1 cellular context compared by ENCODE assay signal in the genomic region with DNA sequence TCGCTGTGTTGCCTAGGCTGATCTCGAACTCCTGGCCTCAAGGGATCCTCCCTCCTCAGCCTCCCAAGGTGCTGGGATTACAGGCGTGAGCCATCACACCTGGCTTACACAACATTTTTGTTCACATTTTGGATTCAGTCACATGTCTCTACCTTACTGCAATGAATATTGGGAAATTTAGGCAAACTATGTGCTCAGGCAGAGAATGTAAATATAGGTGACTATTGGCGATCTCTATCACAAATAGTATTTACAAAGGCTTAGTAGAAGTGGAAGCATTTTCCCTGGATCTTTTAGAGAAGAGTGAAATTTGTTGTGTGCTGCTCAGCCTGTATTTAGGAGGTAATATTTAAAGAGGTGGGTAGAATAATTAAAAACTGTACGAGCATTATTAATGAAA.
TF ChIP-seq lines count a peak whose summit lies in the region.

No MANE protein-coding gene starts in this region.

TF ChIP-seq in HepG2, 621 proteins besides CTCF, POLR2A, EP300 and RAD21 (continued from another document and continues in another):
- no peak for TF ChIP-seq JUND (CRISPR knock-in tag; IDR thresholded peaks at IDR 0.05)
- TF ChIP-seq, protein P1, sequence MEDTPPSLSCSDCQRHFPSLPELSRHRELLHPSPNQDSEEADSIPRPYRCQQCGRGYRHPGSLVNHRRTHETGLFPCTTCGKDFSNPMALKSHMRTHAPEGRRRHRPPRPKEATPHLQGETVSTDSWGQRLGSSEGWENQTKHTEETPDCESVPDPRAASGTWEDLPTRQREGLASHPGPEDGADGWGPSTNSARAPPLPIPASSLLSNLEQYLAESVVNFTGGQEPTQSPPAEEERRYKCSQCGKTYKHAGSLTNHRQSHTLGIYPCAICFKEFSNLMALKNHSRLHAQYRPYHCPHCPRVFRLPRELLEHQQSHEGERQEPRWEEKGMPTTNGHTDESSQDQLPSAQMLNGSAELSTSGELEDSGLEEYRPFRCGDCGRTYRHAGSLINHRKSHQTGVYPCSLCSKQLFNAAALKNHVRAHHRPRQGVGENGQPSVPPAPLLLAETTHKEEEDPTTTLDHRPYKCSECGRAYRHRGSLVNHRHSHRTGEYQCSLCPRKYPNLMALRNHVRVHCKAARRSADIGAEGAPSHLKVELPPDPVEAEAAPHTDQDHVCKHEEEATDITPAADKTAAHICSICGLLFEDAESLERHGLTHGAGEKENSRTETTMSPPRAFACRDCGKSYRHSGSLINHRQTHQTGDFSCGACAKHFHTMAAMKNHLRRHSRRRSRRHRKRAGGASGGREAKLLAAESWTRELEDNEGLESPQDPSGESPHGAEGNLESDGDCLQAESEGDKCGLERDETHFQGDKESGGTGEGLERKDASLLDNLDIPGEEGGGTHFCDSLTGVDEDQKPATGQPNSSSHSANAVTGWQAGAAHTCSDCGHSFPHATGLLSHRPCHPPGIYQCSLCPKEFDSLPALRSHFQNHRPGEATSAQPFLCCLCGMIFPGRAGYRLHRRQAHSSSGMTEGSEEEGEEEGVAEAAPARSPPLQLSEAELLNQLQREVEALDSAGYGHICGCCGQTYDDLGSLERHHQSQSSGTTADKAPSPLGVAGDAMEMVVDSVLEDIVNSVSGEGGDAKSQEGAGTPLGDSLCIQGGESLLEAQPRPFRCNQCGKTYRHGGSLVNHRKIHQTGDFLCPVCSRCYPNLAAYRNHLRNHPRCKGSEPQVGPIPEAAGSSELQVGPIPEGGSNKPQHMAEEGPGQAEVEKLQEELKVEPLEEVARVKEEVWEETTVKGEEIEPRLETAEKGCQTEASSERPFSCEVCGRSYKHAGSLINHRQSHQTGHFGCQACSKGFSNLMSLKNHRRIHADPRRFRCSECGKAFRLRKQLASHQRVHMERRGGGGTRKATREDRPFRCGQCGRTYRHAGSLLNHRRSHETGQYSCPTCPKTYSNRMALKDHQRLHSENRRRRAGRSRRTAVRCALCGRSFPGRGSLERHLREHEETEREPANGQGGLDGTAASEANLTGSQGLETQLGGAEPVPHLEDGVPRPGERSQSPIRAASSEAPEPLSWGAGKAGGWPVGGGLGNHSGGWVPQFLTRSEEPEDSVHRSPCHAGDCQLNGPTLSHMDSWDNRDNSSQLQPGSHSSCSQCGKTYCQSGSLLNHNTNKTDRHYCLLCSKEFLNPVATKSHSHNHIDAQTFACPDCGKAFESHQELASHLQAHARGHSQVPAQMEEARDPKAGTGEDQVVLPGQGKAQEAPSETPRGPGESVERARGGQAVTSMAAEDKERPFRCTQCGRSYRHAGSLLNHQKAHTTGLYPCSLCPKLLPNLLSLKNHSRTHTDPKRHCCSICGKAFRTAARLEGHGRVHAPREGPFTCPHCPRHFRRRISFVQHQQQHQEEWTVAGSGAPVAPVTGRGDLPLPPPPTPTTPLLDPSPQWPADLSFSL (CRISPR knock-in tag; IDR thresholded peaks at IDR 0.05): no peak
- no peak for TF ChIP-seq HNF4A (CRISPR knock-in tag; IDR thresholded peaks at IDR 0.05)
- TF ChIP-seq ZNF12 (CRISPR knock-in tag; IDR thresholded peaks at IDR 0.05): no peak
- TF ChIP-seq RARG (CRISPR knock-in tag; IDR thresholded peaks at IDR 0.05; ENCODE audit: low read depth): no peak
- no peak for TF ChIP-seq MEIS1 (CRISPR knock-in tag; IDR thresholded peaks at IDR 0.05; ENCODE audit: borderline replicate concordance)
- TF ChIP-seq ZNF619 (CRISPR knock-in tag; IDR thresholded peaks at IDR 0.05): no peak
- TF ChIP-seq HOXA7 (CRISPR knock-in tag; IDR thresholded peaks at IDR 0.05): no peak
- no peak for TF ChIP-seq ISX (CRISPR knock-in tag; conservative IDR thresholded peaks at IDR 0.05)
- TF ChIP-seq ZNF614 (CRISPR knock-in tag; IDR thresholded peaks at IDR 0.05; ENCODE audit: borderline replicate concordance): no peak
- TF ChIP-seq ZNF674 (CRISPR knock-in tag; IDR thresholded peaks at IDR 0.05; ENCODE audit: low read depth): no peak
- TF ChIP-seq HES4 (CRISPR knock-in tag; IDR thresholded peaks at IDR 0.05; ENCODE audit: borderline replicate concordance): no peak
- TF ChIP-seq, protein P2, sequence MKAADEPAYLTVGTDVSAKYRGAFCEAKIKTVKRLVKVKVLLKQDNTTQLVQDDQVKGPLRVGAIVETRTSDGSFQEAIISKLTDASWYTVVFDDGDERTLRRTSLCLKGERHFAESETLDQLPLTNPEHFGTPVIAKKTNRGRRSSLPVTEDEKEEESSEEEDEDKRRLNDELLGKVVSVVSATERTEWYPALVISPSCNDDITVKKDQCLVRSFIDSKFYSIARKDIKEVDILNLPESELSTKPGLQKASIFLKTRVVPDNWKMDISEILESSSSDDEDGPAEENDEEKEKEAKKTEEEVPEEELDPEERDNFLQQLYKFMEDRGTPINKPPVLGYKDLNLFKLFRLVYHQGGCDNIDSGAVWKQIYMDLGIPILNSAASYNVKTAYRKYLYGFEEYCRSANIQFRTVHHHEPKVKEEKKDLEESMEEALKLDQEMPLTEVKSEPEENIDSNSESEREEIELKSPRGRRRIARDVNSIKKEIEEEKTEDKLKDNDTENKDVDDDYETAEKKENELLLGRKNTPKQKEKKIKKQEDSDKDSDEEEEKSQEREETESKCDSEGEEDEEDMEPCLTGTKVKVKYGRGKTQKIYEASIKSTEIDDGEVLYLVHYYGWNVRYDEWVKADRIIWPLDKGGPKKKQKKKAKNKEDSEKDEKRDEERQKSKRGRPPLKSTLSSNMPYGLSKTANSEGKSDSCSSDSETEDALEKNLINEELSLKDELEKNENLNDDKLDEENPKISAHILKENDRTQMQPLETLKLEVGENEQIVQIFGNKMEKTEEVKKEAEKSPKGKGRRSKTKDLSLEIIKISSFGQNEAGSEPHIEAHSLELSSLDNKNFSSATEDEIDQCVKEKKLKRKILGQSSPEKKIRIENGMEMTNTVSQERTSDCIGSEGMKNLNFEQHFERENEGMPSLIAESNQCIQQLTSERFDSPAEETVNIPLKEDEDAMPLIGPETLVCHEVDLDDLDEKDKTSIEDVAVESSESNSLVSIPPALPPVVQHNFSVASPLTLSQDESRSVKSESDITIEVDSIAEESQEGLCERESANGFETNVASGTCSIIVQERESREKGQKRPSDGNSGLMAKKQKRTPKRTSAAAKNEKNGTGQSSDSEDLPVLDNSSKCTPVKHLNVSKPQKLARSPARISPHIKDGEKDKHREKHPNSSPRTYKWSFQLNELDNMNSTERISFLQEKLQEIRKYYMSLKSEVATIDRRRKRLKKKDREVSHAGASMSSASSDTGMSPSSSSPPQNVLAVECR (CRISPR knock-in tag; IDR thresholded peaks at IDR 0.05; ENCODE audit: borderline replicate concordance): no peak
- 0 out of 2 replicates have a peak, but pooled peaks have one; percentile 26 for TF ChIP-seq FOXJ3 (CRISPR knock-in tag; IDR thresholded peaks at IDR 0.05; ENCODE audit: borderline replicate concordance)
- TF ChIP-seq HOXD1 (CRISPR knock-in tag; IDR thresholded peaks at IDR 0.05): no peak
- peak; percentile 66 for TF ChIP-seq PITX1 (CRISPR knock-in tag; IDR thresholded peaks at IDR 0.05)
- no peak for TF ChIP-seq PPARG (CRISPR knock-in tag; conservative IDR thresholded peaks at IDR 0.05)
- TF ChIP-seq, protein P3, sequence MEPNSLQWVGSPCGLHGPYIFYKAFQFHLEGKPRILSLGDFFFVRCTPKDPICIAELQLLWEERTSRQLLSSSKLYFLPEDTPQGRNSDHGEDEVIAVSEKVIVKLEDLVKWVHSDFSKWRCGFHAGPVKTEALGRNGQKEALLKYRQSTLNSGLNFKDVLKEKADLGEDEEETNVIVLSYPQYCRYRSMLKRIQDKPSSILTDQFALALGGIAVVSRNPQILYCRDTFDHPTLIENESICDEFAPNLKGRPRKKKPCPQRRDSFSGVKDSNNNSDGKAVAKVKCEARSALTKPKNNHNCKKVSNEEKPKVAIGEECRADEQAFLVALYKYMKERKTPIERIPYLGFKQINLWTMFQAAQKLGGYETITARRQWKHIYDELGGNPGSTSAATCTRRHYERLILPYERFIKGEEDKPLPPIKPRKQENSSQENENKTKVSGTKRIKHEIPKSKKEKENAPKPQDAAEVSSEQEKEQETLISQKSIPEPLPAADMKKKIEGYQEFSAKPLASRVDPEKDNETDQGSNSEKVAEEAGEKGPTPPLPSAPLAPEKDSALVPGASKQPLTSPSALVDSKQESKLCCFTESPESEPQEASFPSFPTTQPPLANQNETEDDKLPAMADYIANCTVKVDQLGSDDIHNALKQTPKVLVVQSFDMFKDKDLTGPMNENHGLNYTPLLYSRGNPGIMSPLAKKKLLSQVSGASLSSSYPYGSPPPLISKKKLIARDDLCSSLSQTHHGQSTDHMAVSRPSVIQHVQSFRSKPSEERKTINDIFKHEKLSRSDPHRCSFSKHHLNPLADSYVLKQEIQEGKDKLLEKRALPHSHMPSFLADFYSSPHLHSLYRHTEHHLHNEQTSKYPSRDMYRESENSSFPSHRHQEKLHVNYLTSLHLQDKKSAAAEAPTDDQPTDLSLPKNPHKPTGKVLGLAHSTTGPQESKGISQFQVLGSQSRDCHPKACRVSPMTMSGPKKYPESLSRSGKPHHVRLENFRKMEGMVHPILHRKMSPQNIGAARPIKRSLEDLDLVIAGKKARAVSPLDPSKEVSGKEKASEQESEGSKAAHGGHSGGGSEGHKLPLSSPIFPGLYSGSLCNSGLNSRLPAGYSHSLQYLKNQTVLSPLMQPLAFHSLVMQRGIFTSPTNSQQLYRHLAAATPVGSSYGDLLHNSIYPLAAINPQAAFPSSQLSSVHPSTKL (CRISPR knock-in tag; IDR thresholded peaks at IDR 0.05): 0 out of 2 replicates have a peak, but pooled peaks have one; percentile 18
- peak; percentile 69 for TF ChIP-seq FOXA3 (CRISPR knock-in tag; IDR thresholded peaks at IDR 0.05)
- no peak for TF ChIP-seq GABPA (IDR thresholded peaks at IDR 0.05; ENCODE audit: low read depth, low read length)
- no peak for TF ChIP-seq GABPA (CRISPR knock-in tag; IDR thresholded peaks at IDR 0.05; ENCODE audit: low read depth)
- TF ChIP-seq BCL6 (CRISPR knock-in tag; IDR thresholded peaks at IDR 0.05): no peak
- no peak for TF ChIP-seq ZNF83 (CRISPR knock-in tag; IDR thresholded peaks at IDR 0.05; ENCODE audit: borderline replicate concordance)
- TF ChIP-seq NR2F6 (IDR thresholded peaks at IDR 0.05): peak; percentile 27; the same call in 1 of the 2 replicates
- TF ChIP-seq NR2F6 (CRISPR knock-in tag; IDR thresholded peaks at IDR 0.05): no peak
- TF ChIP-seq, protein P4, sequence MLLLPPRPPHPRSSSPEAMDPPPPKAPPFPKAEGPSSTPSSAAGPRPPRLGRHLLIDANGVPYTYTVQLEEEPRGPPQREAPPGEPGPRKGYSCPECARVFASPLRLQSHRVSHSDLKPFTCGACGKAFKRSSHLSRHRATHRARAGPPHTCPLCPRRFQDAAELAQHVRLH (CRISPR knock-in tag; IDR thresholded peaks at IDR 0.05; ENCODE audit: borderline replicate concordance, low read depth): no peak
- TF ChIP-seq, protein P5, sequence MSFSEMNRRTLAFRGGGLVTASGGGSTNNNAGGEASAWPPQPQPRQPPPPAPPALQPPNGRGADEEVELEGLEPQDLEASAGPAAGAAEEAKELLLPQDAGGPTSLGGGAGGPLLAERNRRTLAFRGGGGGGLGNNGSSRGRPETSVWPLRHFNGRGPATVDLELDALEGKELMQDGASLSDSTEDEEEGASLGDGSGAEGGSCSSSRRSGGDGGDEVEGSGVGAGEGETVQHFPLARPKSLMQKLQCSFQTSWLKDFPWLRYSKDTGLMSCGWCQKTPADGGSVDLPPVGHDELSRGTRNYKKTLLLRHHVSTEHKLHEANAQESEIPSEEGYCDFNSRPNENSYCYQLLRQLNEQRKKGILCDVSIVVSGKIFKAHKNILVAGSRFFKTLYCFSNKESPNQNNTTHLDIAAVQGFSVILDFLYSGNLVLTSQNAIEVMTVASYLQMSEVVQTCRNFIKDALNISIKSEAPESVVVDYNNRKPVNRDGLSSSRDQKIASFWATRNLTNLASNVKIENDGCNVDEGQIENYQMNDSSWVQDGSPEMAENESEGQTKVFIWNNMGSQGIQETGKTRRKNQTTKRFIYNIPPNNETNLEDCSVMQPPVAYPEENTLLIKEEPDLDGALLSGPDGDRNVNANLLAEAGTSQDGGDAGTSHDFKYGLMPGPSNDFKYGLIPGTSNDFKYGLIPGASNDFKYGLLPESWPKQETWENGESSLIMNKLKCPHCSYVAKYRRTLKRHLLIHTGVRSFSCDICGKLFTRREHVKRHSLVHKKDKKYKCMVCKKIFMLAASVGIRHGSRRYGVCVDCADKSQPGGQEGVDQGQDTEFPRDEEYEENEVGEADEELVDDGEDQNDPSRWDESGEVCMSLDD (CRISPR knock-in tag; IDR thresholded peaks at IDR 0.05; ENCODE audit: borderline replicate concordance): no peak
- TF ChIP-seq, protein P6, sequence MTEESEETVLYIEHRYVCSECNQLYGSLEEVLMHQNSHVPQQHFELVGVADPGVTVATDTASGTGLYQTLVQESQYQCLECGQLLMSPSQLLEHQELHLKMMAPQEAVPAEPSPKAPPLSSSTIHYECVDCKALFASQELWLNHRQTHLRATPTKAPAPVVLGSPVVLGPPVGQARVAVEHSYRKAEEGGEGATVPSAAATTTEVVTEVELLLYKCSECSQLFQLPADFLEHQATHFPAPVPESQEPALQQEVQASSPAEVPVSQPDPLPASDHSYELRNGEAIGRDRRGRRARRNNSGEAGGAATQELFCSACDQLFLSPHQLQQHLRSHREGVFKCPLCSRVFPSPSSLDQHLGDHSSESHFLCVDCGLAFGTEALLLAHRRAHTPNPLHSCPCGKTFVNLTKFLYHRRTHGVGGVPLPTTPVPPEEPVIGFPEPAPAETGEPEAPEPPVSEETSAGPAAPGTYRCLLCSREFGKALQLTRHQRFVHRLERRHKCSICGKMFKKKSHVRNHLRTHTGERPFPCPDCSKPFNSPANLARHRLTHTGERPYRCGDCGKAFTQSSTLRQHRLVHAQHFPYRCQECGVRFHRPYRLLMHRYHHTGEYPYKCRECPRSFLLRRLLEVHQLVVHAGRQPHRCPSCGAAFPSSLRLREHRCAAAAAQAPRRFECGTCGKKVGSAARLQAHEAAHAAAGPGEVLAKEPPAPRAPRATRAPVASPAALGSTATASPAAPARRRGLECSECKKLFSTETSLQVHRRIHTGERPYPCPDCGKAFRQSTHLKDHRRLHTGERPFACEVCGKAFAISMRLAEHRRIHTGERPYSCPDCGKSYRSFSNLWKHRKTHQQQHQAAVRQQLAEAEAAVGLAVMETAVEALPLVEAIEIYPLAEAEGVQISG (CRISPR knock-in tag; IDR thresholded peaks at IDR 0.05): no peak
- TF ChIP-seq ZEB1 (IDR thresholded peaks at IDR 0.05; ENCODE audit: insufficient replicate concordance, low read depth): no peak
- TF ChIP-seq ZFX (CRISPR knock-in tag; IDR thresholded peaks at IDR 0.05; ENCODE audit: low read depth): no peak
- TF ChIP-seq POLR2AphosphoS5 (IDR thresholded peaks at IDR 0.05; ENCODE audit: low read depth, low read length): no peak
- no peak for TF ChIP-seq ZSCAN22 (CRISPR knock-in tag; IDR thresholded peaks at IDR 0.05)
- no peak for TF ChIP-seq ZNF777 (CRISPR knock-in tag; IDR thresholded peaks at IDR 0.05)
